In the genomic region with DNA sequence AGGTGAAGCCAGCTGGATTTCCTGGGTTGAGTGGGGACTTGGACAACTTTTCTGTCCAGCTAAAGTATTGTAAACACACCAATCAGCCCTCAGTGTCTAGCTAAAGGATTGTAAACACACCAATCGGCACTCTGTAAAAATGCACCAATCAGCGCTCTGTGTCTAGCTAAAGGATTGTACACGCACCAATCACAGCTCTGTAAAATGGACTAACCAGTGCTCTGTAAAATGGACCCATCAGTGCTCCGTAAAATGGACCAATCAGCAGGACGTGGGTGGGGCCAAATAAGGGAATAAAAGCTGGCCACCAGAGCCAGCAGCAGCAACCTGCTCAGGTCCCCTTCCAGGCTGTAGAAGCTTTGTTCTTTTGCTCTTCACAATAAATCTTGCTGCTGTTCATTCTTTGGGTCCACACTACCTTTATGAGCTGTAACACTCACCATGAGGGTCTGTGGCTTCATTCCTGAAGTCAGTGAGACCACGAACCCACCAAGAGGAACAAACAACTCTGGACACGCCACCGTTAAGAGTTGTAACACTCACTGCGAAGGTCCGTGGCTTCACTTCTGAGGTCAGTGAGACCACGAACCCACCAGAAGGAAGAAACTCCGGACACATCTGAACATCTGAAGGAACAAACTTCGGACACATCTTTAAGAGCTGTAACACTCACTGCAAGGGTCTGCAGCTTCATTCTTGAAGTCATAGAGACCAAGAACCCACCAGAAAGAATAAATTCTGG, we compare ENCODE assay signal across 8 cellular contexts. TPM values are rescaled to one million over a fixed set of nuclear protein-coding genes. Genes with fewer than 3 reads are reported as not detected.
DNase-seq lines count a peak whose midpoint lies in the region; ATAC-seq, FAIRE-seq and TF ChIP-seq lines count a peak whose summit lies in the region.
"Not testable (repeated sequence)": the region's sequence is repeated elsewhere in the genome, so short reads cannot be mapped to it uniquely, and the experiment has no call there.
"Had no signal": no experiment of that assay in that cellular context is flagged by ENCODE, and none has a peak within 500 bp of the region (broad histone marks: within the 10 kb centered on the region; RNA-seq: fewer than 3 reads in every experiment).

No MANE protein-coding gene starts in this region.

- BruUV-seq in PC-9 (replicated peaks; lab: Mats Ljungman, UMichigan); K562 (replicated peaks; lab: Mats Ljungman, UMichigan): not testable (repeated sequence)

- H3K4me1 Mint-ChIP-seq in CD14-positive monocyte (peaks cover 45% of the 10 kb centered on the region), type B pancreatic cell (ENCODE audit: unreplicated experiment) (peaks cover 33% of the 10 kb centered on the region)

- intact Hi-C loops in CD14-positive monocyte (cut with micrococcal nuclease), result loop anchor here in 1 of 2 donors (5.0 kb wide), 1 partner anchor 69 kb away; no protein-coding TSS in a partner anchor
- intact Hi-C loops in PC-9 (cut with micrococcal nuclease; ENCODE audit: unreplicated experiment), result loop anchor here (2.0 to 5.0 kb wide), 4 partner anchors 31 to 73 kb away; no protein-coding TSS in a partner anchor
- intact Hi-C loops in K562 (cut with micrococcal nuclease), result not testable (repeated sequence)

- not testable (repeated sequence) for H3K27me3 Mint-ChIP-seq in CD14-positive monocyte (ENCODE audit: low read depth in 3 of 3); type B pancreatic cell

- not testable (repeated sequence) for H2AFZ ChIP-seq in PC-9; K562 (ENCODE audit: low read depth, low read length); hepatocyte; mesenchymal stem cell (ENCODE audit: low read depth, low read length); trophoblast cell (ENCODE audit: insufficient read depth, low read length, poor library complexity)

- not testable (repeated sequence) for H4K12ac ChIP-seq in trophoblast cell (ENCODE audit: low read depth, low read length)

- WGBS in K562 (ENCODE audit: insufficient coverage, low coverage, missing lambda C conversion rate), result 4% methylated on average over 13 of the region's 13 CpGs
- WGBS in hepatocyte (ENCODE audit: low lambda C conversion rate, missing lambda C conversion rate), result 94% methylated on average over 13 of the region's 13 CpGs
- WGBS in mesenchymal stem cell, result 95% methylated on average over 13 of the region's 13 CpGs
- WGBS in trophoblast cell (ENCODE audit: extremely low coverage, insufficient coverage, insufficient read length), result no CpG with 5 or more reads among the region's 13 CpGs

- peak overlapping the region; percentile 54 to 72 for H3K4me3 Mint-ChIP-seq in CD14-positive monocyte
- H3K4me3 Mint-ChIP-seq in type B pancreatic cell, result not testable (repeated sequence)

- H3K9me3 Mint-ChIP-seq in CD14-positive monocyte, result not testable (repeated sequence)
- H3K9me3 Mint-ChIP-seq in type B pancreatic cell, result peaks cover 16% of the 10 kb centered on the region

- not testable (repeated sequence) for TF ChIP-seq POLR2A in K562 (conservative IDR thresholded peaks at IDR 0.05)

- peak overlapping the region; percentile 35 for H4K8ac ChIP-seq in mesenchymal stem cell (ENCODE audit: low read length)
- H4K8ac ChIP-seq in trophoblast cell (ENCODE audit: low read depth, low read length), result not testable (repeated sequence)

- H2BK120ac ChIP-seq in mesenchymal stem cell (ENCODE audit: low read depth, low read length), result peak overlapping the region; percentile 80
- H2BK120ac ChIP-seq in trophoblast cell (ENCODE audit: insufficient read depth, low read length, poor library complexity), result not testable (repeated sequence)

- H4K91ac ChIP-seq in mesenchymal stem cell (ENCODE audit: low read length) (peak overlapping the region; percentile 79), trophoblast cell (ENCODE audit: low read depth, low read length) (peak overlapping the region; percentile 50)

- not testable (repeated sequence) for H3K9me2 ChIP-seq in PC-9 (ENCODE audit: insufficient read depth); hepatocyte (replicated peaks; ENCODE audit: insufficient read depth)

- peak overlapping the region; percentile 76 for H3K4me2 ChIP-seq in PC-9
- not testable (repeated sequence) for H3K4me2 ChIP-seq in K562 (ENCODE audit: insufficient read depth, low read length); hepatocyte; mesenchymal stem cell (ENCODE audit: low read length, poor library complexity, severe bottlenecking); trophoblast cell (ENCODE audit: low read length)

- not testable (repeated sequence) for TF ChIP-seq CTCF in CD14-positive monocyte (IDR thresholded peaks at IDR 0.05); PC-9 (conservative IDR thresholded peaks at IDR 0.05); K562 (IDR thresholded peaks at IDR 0.05 in 2 of 3, conservative IDR thresholded peaks at IDR 0.05 in 1 of 3; ENCODE audit: insufficient read depth in 2 of 3, low read depth in 1 of 3, low read length in 3 of 3); hepatocyte (IDR thresholded peaks at IDR 0.05; ENCODE audit: poor library complexity); type B pancreatic cell (conservative IDR thresholded peaks at IDR 0.05)

- not testable (repeated sequence) for H3K14ac ChIP-seq in mesenchymal stem cell (ENCODE audit: low read length in 2 of 2); trophoblast cell (ENCODE audit: low read length)

- H3K4me1 ChIP-seq in PC-9 (replicated peaks; ENCODE audit: insufficient read depth) (peaks cover 91% of the 10 kb centered on the region), hepatocyte (ENCODE audit: insufficient read depth) (peaks cover 31% of the 10 kb centered on the region), mesenchymal stem cell (ENCODE audit: control insufficient read depth, insufficient read depth, low read depth, low read length) (peaks cover 21% of the 10 kb centered on the region), trophoblast cell (ENCODE audit: control insufficient read depth in 1 of 2, insufficient read depth in 2 of 2, low read length in 2 of 2) (peaks cover 4 to 11% of the 10 kb centered on the region in 2 experiments)
- H3K4me1 ChIP-seq in K562 (replicated peaks in 1 of 2; ENCODE audit: control insufficient read depth in 2 of 2, insufficient read depth in 2 of 2, low read length in 2 of 2), result not testable (repeated sequence)

- H3K79me1 ChIP-seq in mesenchymal stem cell (replicated peaks; ENCODE audit: low read length, poor library complexity, severe bottlenecking); trophoblast cell (ENCODE audit: low read length): not testable (repeated sequence)

- H3K9me3 ChIP-seq in PC-9 (ENCODE audit: insufficient read depth, low read depth); K562 (replicated peaks; ENCODE audit: control insufficient read depth, insufficient read depth, low read depth, low read length); hepatocyte (ENCODE audit: low read depth); mesenchymal stem cell (ENCODE audit: control insufficient read depth, low read length); trophoblast cell (ENCODE audit: insufficient read depth, low read depth, low read length): not testable (repeated sequence)

- TF ChIP-seq RAD21 in K562 (CRISPR knock-in tag; conservative IDR thresholded peaks at IDR 0.05 in 1 of 2, IDR thresholded peaks at IDR 0.05 in 1 of 2), result not testable (repeated sequence)

- ATAC-seq in K562, result not testable (repeated sequence)

- H2AK5ac ChIP-seq in mesenchymal stem cell (ENCODE audit: low read length, severe bottlenecking), result peak overlapping the region; percentile 79
- H2AK5ac ChIP-seq in trophoblast cell (ENCODE audit: low read length), result not testable (repeated sequence)

- H3K9me1 ChIP-seq in K562 (ENCODE audit: control insufficient read depth, insufficient read depth, low read length), result not testable (repeated sequence)

- H3K27ac ChIP-seq in PC-9 (peak overlapping the region; percentile 98), hepatocyte (peak overlapping the region; percentile 85), mesenchymal stem cell (ENCODE audit: low read length, poor library complexity, severe bottlenecking) (peak overlapping the region; percentile 89)
- H3K27ac ChIP-seq in K562 (ENCODE audit: extremely low read depth, low read depth, low read length); trophoblast cell (ENCODE audit: low read depth, low read length): not testable (repeated sequence)

- H3K27me3 ChIP-seq in PC-9 (ENCODE audit: insufficient read depth, low read depth); hepatocyte; mesenchymal stem cell (ENCODE audit: control insufficient read depth in 1 of 2, insufficient read depth in 1 of 2, low read length in 2 of 2); trophoblast cell (ENCODE audit: insufficient read depth, low read length): not testable (repeated sequence)
- H3K27me3 ChIP-seq in K562 (ENCODE audit: control insufficient read depth in 2 of 2, insufficient read depth in 2 of 2, low read length in 2 of 2), result peaks cover 0 to 25% of the 10 kb centered on the region in 2 experiments; a peak in 2 of 5 replicates

- not testable (repeated sequence) for H3K36me3 ChIP-seq in PC-9 (ENCODE audit: low read depth); K562 (ENCODE audit: control insufficient read depth, insufficient read depth, low read length); hepatocyte (replicated peaks; ENCODE audit: insufficient read depth, low read depth); mesenchymal stem cell (ENCODE audit: control insufficient read depth in 1 of 2, insufficient read depth in 2 of 2, low read depth in 1 of 2, low read length in 2 of 2); trophoblast cell (ENCODE audit: control insufficient read depth in 1 of 2, insufficient read depth in 2 of 2, low read length in 2 of 2)

- peak overlapping the region in 1 of 7 donors; percentile 42 for H3K27ac Mint-ChIP-seq in CD14-positive monocyte
- H3K27ac Mint-ChIP-seq in type B pancreatic cell, result peak overlapping the region; percentile 86

- CTCF ChIA-PET in PC-9 (lab: Charles Lee), result interaction anchor here (0.8 kb wide), 1 partner anchor 19 kb away, joined by 3 read pairs; no protein-coding TSS in a partner anchor
- CTCF ChIA-PET in K562 (lab: Yijun Ruan, JAX; ENCODE audit: low intra/inter-chr PET ratio), result not testable (repeated sequence)

- not testable (repeated sequence) for H3K9ac ChIP-seq in K562 (ENCODE audit: insufficient read depth in 1 of 2, low read depth in 2 of 2, low read length in 2 of 2); mesenchymal stem cell (ENCODE audit: low read length); trophoblast cell (ENCODE audit: low read length)

- peak overlapping the region; percentile 31; the same call in 1 of the 2 replicates for H3K4me3 ChIP-seq in PC-9
- H3K4me3 ChIP-seq in K562; hepatocyte; mesenchymal stem cell (ENCODE audit: insufficient read depth in 1 of 2, low read depth in 1 of 2, low read length in 2 of 2); trophoblast cell (ENCODE audit: low read depth, low read length): not testable (repeated sequence)

- H3K36me3 Mint-ChIP-seq in CD14-positive monocyte, type B pancreatic cell: not testable (repeated sequence)

- H4K20me1 ChIP-seq in PC-9 (ENCODE audit: insufficient read depth); K562 (replicated peaks; ENCODE audit: control insufficient read depth, insufficient read depth, low read length); hepatocyte (ENCODE audit: insufficient read depth, poor library complexity, severe bottlenecking): not testable (repeated sequence)

- H3K18ac ChIP-seq in mesenchymal stem cell (ENCODE audit: low read depth in 1 of 2, low read length in 2 of 2), result peak overlapping the region; percentile 25 to 84
- not testable (repeated sequence) for H3K18ac ChIP-seq in trophoblast cell (ENCODE audit: low read length)

- not testable (repeated sequence) for H2BK5ac ChIP-seq in mesenchymal stem cell (ENCODE audit: low read depth, low read length, poor library complexity, severe bottlenecking); trophoblast cell (ENCODE audit: low read depth, low read length, poor library complexity)

- H2BK12ac ChIP-seq in mesenchymal stem cell (ENCODE audit: low read length in 2 of 2), result peak overlapping the region; percentile 42 to 82
- H2BK12ac ChIP-seq in trophoblast cell (ENCODE audit: low read length), result peak overlapping the region; percentile 65

- DNase-seq in CD14-positive monocyte (ENCODE audit: low spot score); PC-9; K562 (ENCODE audit: extremely low read depth in 1 of 4, low spot score in 3 of 4); hepatocyte (ENCODE audit: low spot score); mesenchymal stem cell; trophoblast cell; type B pancreatic cell (ENCODE audit: extremely low spot score, unreplicated experiment): not testable (repeated sequence)

- peak overlapping the region; percentile 41 to 91 for H3K4ac ChIP-seq in mesenchymal stem cell (ENCODE audit: low read depth in 1 of 2, low read length in 2 of 2)
- not testable (repeated sequence) for H3K4ac ChIP-seq in trophoblast cell (ENCODE audit: low read depth, low read length)

- in situ Hi-C loops in K562 (cut with MboI), result not testable (repeated sequence)

- TF ChIP-seq EP300 in K562 (IDR thresholded peaks at IDR 0.05; ENCODE audit: low read length), result not testable (repeated sequence)

- peaks cover 83% of the 10 kb centered on the region for H3F3A ChIP-seq in PC-9 (ENCODE audit: insufficient read depth, low read depth)

- not testable (repeated sequence) for FAIRE-seq in K562 (lab: Jason Lieb, UNC)

- POLR2A ChIA-PET in PC-9 (lab: Charles Lee; ENCODE audit: unreplicated experiment) (interaction anchor here (0.6 kb wide), 1 partner anchor 39 kb away, joined by 11 read pairs; no protein-coding TSS in a partner anchor), K562 (lab: Yijun Ruan, JAX) (interaction anchor here (0.6 kb wide), 2 partner anchors 107 to 211 kb away, joined by 3 read pairs; no protein-coding TSS in a partner anchor)

- H3K79me2 ChIP-seq in PC-9 (ENCODE audit: low read depth); K562 (ENCODE audit: control insufficient read depth, insufficient read depth, low read length); hepatocyte; trophoblast cell (ENCODE audit: control insufficient read depth, insufficient read depth, low read length, poor library complexity): not testable (repeated sequence)

- H3K23ac ChIP-seq in mesenchymal stem cell (ENCODE audit: low read length in 2 of 2); trophoblast cell (ENCODE audit: low read length): not testable (repeated sequence)

- peak overlapping the region; percentile 33 for H2BK15ac ChIP-seq in mesenchymal stem cell (ENCODE audit: low read depth, poor library complexity, severe bottlenecking)

RNA-seq across cellular contexts. Expression of gene TNS3, which starts 21.8 kb away (rescaled TPM):
- 1 to 10 TPM; 5.2 to 7.9 TPM for polyA plus RNA-seq in CD14-positive monocyte
- total RNA-seq in PC-9 (2021), result 111 and 143 TPM in 2 replicates
- total RNA-seq in K562 (2011; cell fraction: chromatin; rRNA removed; ENCODE audit: low replicate concordance), result not detected in 2 replicates
- under 0.01 TPM in 1 of 2 replicates, not detected in the other for total RNA-seq in K562 (2011; cell fraction: nucleolus; rRNA removed)
- total RNA-seq in K562 (2011; cell fraction: nucleoplasm; rRNA removed), result not detected in 2 replicates
- not detected in 2 replicates for total RNA-seq in K562 (2014; rRNA removed)
- total RNA-seq in K562 (2014; rRNA removed; fragmentation: Illumina TruSeq; extraction: Trizol), result not detected in 2 replicates
- total RNA-seq in K562 (2015; rRNA removed; fragmentation: Illumina TruSeq; extraction: Trizol), result 0.04 TPM in 1 of 2 replicates, not detected in the other
- 0.20 and 0.47 TPM in 2 replicates for total RNA-seq in K562 (2021)
- polyA plus RNA-seq in K562 (2011; rRNA removed), result not detected in 2 replicates
- polyA plus RNA-seq in K562 (2011; cell fraction: cytosol; rRNA removed), result not detected in 2 replicates
- 0.04 TPM in 1 of 2 replicates, not detected in the other for polyA plus RNA-seq in K562 (2011; cell fraction: nucleus; rRNA removed)
- polyA plus RNA-seq in K562 (2012), result 0.03 and 0.36 TPM in 2 replicates
- polyA plus RNA-seq in K562 (2014; fragmentation: Illumina TruSeq; extraction: Trizol), result not detected in 2 replicates
- polyA plus RNA-seq in K562 (2014; fragmentation: Nextera tagmentation; extraction: Ambion mirVana), result not detected
- polyA plus RNA-seq in K562 (2014; rRNA removed), result not detected in 2 replicates
- polyA minus RNA-seq in K562 (2011; rRNA and poly(A)+ RNA removed), result 0.18 TPM in 1 of 2 replicates, not detected in the other
- polyA minus RNA-seq in K562 (2011; cell fraction: cytosol; rRNA and poly(A)+ RNA removed), result 0.27 TPM in 1 of 2 replicates, not detected in the other
- polyA minus RNA-seq in K562 (2011; cell fraction: nucleus; rRNA and poly(A)+ RNA removed), result under 0.01 and 0.22 TPM in 2 replicates
- total RNA-seq in hepatocyte, result 64.5 and 73.3 TPM in 2 replicates
- polyA plus RNA-seq in hepatocyte, result 30.0 and 30.7 TPM in 2 replicates
- polyA plus RNA-seq in mesenchymal stem cell (2013, experiment 1 of 2), result 142 TPM
- 136 TPM for polyA plus RNA-seq in mesenchymal stem cell (2013, experiment 2 of 2)
- polyA plus RNA-seq in trophoblast cell (2013), result 85.9 and 86.5 TPM in 2 replicates
- total RNA-seq in type B pancreatic cell (ENCODE audit: low replicate concordance), result 48.8 and 138 TPM in 2 replicates
- polyA plus RNA-seq: CD4-positive, CD25-positive, alpha-beta regulatory T cell had no signal

Comparison
In these comparisons a context has a peak if more than half of its experiments do, and no peak if none do; other contexts are left out.
1. RNA of gene TNS3, which starts 21.8 kb away (total RNA-seq): 111 to 143 TPM in PC-9, 48.8 to 138 TPM in type B pancreatic cell and 64.5 to 73.3 TPM in hepatocyte; under 0.01 to 0.47 TPM in K562; every median in the first group is over 10 times any median in the second.